33 cellular contexts compared by ENCODE assay signal in genomic region chrX:3312109-3312508, GRCh38. TPM values are rescaled to one million over a fixed set of nuclear protein-coding genes. Genes with fewer than 3 reads are reported as not detected.
"Had no signal": no experiment of that assay in that cellular context is flagged by ENCODE, and none has a peak within 500 bp of the region (broad histone marks: within the 10 kb centered on the region; RNA-seq: fewer than 3 reads in every experiment).

No MANE protein-coding gene starts in this region.

- FAIRE-seq: endometrium had no signal

- ATAC-seq: activated CD4-positive, CD25-positive, alpha-beta regulatory T cell treated with anti-CD3 and anti-CD28 coated beads, Interleukin-2, amount 50 U/mL, for 24 hours; activated CD8-positive, alpha-beta T cell treated with anti-CD3 and anti-CD28 coated beads for 36 hours; activated T-cell treated with anti-CD3 and anti-CD28 coated beads, Interleukin-2, amount 50 U/mL, for 4 hours; activated T-helper 17 cell treated with anti-CD3 and anti-CD28 coated beads, Interleukin-2, amount 50 U/mL, for 72 hours; esophagus mucosa; gastrocnemius medialis; heart right ventricle; T-cell had no signal

- H3K4me3 ChIP-seq: breast epithelium, cardiac muscle cell, colonic mucosa, gastrocnemius medialis, heart right ventricle had no signal

- H3K36me3 ChIP-seq: breast epithelium, cardiac muscle cell, colonic mucosa, gastrocnemius medialis, WERI-Rb-1 had no signal

- H3K4me1 ChIP-seq: breast epithelium, colonic mucosa, gastrocnemius medialis, heart right ventricle had no signal

- H3K27ac ChIP-seq: breast epithelium, cardiac muscle cell, colonic mucosa, epithelial cell of prostate, gastrocnemius medialis, heart right ventricle, WERI-Rb-1 had no signal

- H3K27me3 ChIP-seq: breast epithelium, cardiac muscle cell, colonic mucosa, gastrocnemius medialis, heart right ventricle had no signal

- H3K9me3 ChIP-seq: colonic mucosa, gastrocnemius medialis had no signal

- DNase-seq: activated B cell treated with CpG ODN at 0.5 μM for 24 hours; activated CD4-positive, alpha-beta T cell treated with anti-CD3 and anti-CD28 coated beads for 48 hours; activated CD4-positive, alpha-beta T cell treated with anti-CD3 and anti-CD28 coated beads, Interleukin-2, amount 50 U/mL, for 1 hour; activated CD4-positive, alpha-beta T cell treated with anti-CD3 and anti-CD28 coated beads, Interleukin-2, amount 50 U/mL, for 48 hours; activated CD8-positive, alpha-beta memory T cell treated with anti-CD3 and anti-CD28 coated beads for 24 hours; activated CD8-positive, alpha-beta T cell treated with anti-CD3 and anti-CD28 coated beads for 36 hours; activated effector memory CD4-positive, alpha-beta T cell treated with Interleukin-2 at 50 U/mL for 16 hours; activated gamma-delta T cell treated with Interleukin-2 at 50 U/mL for 16 hours; activated naive CD4-positive, alpha-beta T cell treated with anti-CD3 and anti-CD28 coated beads, Interleukin-2, amount 50 U/mL, for 16 hours; activated naive CD4-positive, alpha-beta T cell treated with Interleukin-2 at 50 U/mL for 16 hours; activated T-cell treated with anti-CD3 and anti-CD28 coated beads, Interleukin-2, amount 50 U/mL, for 4 hours; amniotic stem cell; aorta; central memory CD4-positive, alpha-beta T cell; cerebellar nuclear complex; colonic mucosa; effector CD8-positive, alpha-beta T cell; foreskin fibroblast; gastrocnemius medialis; heart right ventricle; T-cell; T-helper 9 cell; WERI-Rb-1 had no signal

RNA-seq across cellular contexts. Expression of gene MXRA5, which starts 34.3 kb away (rescaled TPM):
- total RNA-seq: activated B cell treated with CpG ODN at 0.5 μM for 24 hours; activated CD8-positive, alpha-beta T cell treated with anti-CD3 and anti-CD28 coated beads for 36 hours; activated T-helper 17 cell treated with anti-CD3 and anti-CD28 coated beads, Interleukin-2, amount 50 U/mL, for 72 hours; dermis microvascular lymphatic vessel endothelial cell; endothelial cell of umbilical vein; T-helper 2 cell treated with Interferon-gamma antibody and Interleukin-4, amounts not matched to agents 100 ng/mL and 5 ng/mL, for 36 hours had no signal
- polyA plus RNA-seq: endothelial cell of umbilical vein had no signal
